In the genomic region with DNA sequence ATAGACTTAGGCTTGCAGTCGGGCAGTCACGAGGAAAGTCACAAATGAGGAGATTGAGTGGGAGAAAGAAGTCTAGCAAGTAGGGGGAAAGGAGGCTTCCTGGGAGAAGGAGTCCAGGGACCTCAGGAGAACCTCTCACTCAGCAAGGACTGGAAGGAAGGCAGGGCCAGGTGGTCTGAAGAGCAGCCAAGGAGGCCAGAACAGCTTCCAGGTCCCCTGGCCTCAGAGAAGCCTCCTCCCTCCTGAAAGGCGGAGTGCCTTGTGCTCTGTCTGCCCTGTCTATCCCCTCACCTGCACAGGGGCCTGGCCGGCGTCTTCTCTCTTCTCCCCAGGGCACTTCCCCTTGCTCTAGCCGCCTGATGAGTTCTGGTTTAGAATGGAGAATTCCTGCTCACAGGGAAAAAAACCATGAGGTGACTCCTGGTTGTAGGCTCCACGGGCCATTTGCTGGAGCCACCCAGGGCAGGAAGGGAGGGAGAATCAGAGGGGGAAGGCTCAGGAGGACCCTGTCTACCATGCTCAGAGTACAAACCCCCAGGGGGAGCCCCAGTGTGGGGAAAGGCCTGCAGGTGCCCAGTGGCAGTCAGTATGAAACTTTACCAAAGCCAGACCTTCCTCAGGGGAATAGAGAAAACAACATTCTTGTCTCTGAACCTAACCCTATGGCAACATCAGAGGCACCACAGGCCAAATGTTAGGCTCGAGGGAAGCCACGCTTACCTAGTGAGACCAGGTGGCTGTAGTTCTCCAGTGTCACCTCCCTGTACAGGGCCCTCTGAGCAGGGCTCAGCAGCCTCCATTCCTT, we compare ENCODE assay signal across 9 cellular contexts. TPM values are rescaled to one million over a fixed set of nuclear protein-coding genes. Genes with fewer than 3 reads are reported as not detected.
DNase-seq lines count a peak whose midpoint lies in the region; ATAC-seq lines count a peak whose summit lies in the region.
"Had no signal": no experiment of that assay in that cellular context is flagged by ENCODE, and none has a peak within 500 bp of the region (broad histone marks: within the 10 kb centered on the region; RNA-seq: fewer than 3 reads in every experiment).

No MANE protein-coding gene starts in this region.

- no peak overlapping the region for H3K4me3 Mint-ChIP-seq in activated CD8-positive, alpha-beta memory T cell treated with anti-CD3 and anti-CD28 coated beads, Interleukin-2, amount 10 ng/mL, durations not matched to agents 7 days and 5 days

- peaks cover 7% of the 10 kb centered on the region for H3K4me1 Mint-ChIP-seq in activated CD8-positive, alpha-beta memory T cell treated with anti-CD3 and anti-CD28 coated beads, Interleukin-2, amount 10 ng/mL, durations not matched to agents 7 days and 5 days

- no peak overlapping the region for H3K27ac Mint-ChIP-seq in activated CD8-positive, alpha-beta memory T cell treated with anti-CD3 and anti-CD28 coated beads, Interleukin-2, amount 10 ng/mL, durations not matched to agents 7 days and 5 days

- peak; percentile 95 for ATAC-seq in GM18861 (IDR thresholded peaks at IDR 0.05; ENCODE audit: unreplicated experiment)
- peak; percentile 93 for ATAC-seq in GM21825 (IDR thresholded peaks at IDR 0.05; ENCODE audit: unreplicated experiment)
- ATAC-seq in HG03521 (IDR thresholded peaks at IDR 0.05; ENCODE audit: unreplicated experiment): peak; percentile 67
- no peak for ATAC-seq in activated CD8-positive, alpha-beta memory T cell treated with anti-CD3 and anti-CD28 coated beads, Interleukin-2, amount 10 ng/mL, durations not matched to agents 7 days and 5 days

- CTCF ChIA-PET in activated CD8-positive, alpha-beta memory T cell treated with anti-CD3 and anti-CD28 coated beads, Interleukin-2, amount 10 ng/mL, durations not matched to agents 7 days and 5 days (lab: Charles Lee): no interaction called here

- peaks cover 34% of the 10 kb centered on the region for H3K36me3 Mint-ChIP-seq in activated CD8-positive, alpha-beta memory T cell treated with anti-CD3 and anti-CD28 coated beads, Interleukin-2, amount 10 ng/mL, durations not matched to agents 7 days and 5 days

- peak; percentile 24 for DNase-seq in iPS-NIHi11 (ENCODE audit: low spot score)
- DNase-seq in NCI-H446 treated with DMSO at 0.1 percent for 48 hours (lab: John Stamatoyannopoulos, UW): no peak
- no peak for DNase-seq in GM19238 (ENCODE audit: insufficient read length, low spot score)
- DNase-seq in activated CD4-positive, alpha-beta T cell treated with anti-CD3 and anti-CD28 coated beads for 1 hour: no peak
- no peak for DNase-seq in activated CD8-positive, alpha-beta memory T cell treated with anti-CD3 and anti-CD28 coated beads, Interleukin-2, amount 10 ng/mL, durations not matched to agents 7 days and 5 days
- DNase-seq: activated CD4-positive, alpha-beta T cell treated with anti-CD3 and anti-CD28 coated beads, Interleukin-2, amount 50 U/mL, for 48 hours had no signal

- H3K27me3 Mint-ChIP-seq in activated CD8-positive, alpha-beta memory T cell treated with anti-CD3 and anti-CD28 coated beads, Interleukin-2, amount 10 ng/mL, durations not matched to agents 7 days and 5 days: no peaks in the 10 kb centered on the region

- H3K9me3 Mint-ChIP-seq in activated CD8-positive, alpha-beta memory T cell treated with anti-CD3 and anti-CD28 coated beads, Interleukin-2, amount 10 ng/mL, durations not matched to agents 7 days and 5 days (ENCODE audit: low read depth): peaks cover 2% of the 10 kb centered on the region

RNA-seq across cellular contexts. Expression of a gene that starts 11.2 kb away (rescaled TPM):
- 10 to 100 TPM; 15.2 to 20.2 TPM for total RNA-seq in activated CD8-positive, alpha-beta memory T cell treated with anti-CD3 and anti-CD28 coated beads, Interleukin-2, amount 10 ng/mL, durations not matched to agents 7 days and 5 days
